Comparison of ENCODE assay signal across 27 cellular contexts in the genomic region with DNA sequence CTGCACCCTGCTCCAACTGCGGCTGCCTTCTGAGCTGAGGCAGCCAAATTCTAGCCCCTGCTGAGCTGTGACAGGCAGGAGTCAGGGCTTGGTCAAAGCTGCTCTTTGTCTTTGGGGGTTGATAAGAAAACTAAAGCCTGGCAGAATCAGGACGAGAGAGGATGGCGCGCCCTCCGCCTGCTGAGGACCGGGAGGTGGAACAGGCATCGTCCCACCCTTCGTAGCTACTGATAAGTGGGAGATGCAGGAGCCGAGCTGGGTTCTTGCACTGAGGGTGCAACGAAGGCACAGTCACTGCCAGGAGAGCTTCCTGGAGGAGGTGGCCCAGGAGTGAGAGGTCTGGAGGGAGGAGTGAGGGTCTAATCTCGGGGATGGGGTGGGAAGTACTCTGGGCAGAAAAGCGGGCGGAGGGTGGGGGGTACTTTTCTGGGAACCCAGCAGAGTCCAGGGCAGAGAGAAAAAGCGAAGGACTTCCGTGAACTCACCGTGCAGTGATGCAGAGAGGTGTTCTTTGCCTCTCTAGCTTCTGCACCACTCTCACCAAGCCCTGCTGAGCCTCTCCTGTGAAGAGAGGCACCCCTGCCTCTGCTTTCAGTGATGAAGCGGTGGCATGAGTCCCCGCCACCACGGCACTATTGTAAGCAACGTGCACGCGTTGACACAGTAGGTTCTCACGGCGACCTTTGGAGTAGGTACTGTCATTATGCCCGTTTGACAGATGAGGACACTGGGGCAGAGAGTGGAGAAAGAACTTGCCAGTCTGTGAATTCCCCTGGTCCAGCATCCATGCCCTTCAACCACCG.
"Had no signal": no experiment of that assay in that cellular context is flagged by ENCODE, and none has a peak within 500 bp of the region (broad histone marks: within the 10 kb centered on the region; RNA-seq: fewer than 3 reads in every experiment).

No MANE protein-coding gene starts in this region.

- H3K79me2 ChIP-seq: hepatocyte, parathyroid adenoma had no signal

- H3K4me3 ChIP-seq: cardiac muscle cell, hepatocyte, left ventricle myocardium inferior, sigmoid colon, smooth muscle cell, testis, vagina had no signal

- ATAC-seq: activated T-cell treated with anti-CD3 and anti-CD28 coated beads, Interleukin-2, amount 50 U/mL, for 72 hours; foreskin keratinocyte; naive thymus-derived CD8-positive, alpha-beta T cell; stimulated activated memory B cell treated with anti-CD40 and anti-IgM and Interleukin-4, amounts not matched to agents 10 μg/mL and 1 μg/mL and 100 μg/mL, for 72 hours had no signal

- H3K27ac ChIP-seq: cardiac muscle cell, foreskin keratinocyte, hepatocyte, left ventricle myocardium inferior, parathyroid adenoma, sigmoid colon, testis, vagina had no signal

- H3K27ac Mint-ChIP-seq: activated CD4-positive, alpha-beta memory T cell treated with anti-CD3 and anti-CD28 coated beads for 36 hours; activated naive CD4-positive, alpha-beta T cell treated with anti-CD3 and anti-CD28 coated beads, Interleukin-2, amount 10 ng/mL, durations not matched to agents 7 days and 5 days; activated T-cell treated with anti-CD3 and anti-CD28 coated beads, Interleukin-2, amount 50 U/mL, for 72 hours; dendritic cell treated with granulocyte-macrophage colony-stimulating factor and Interleukin-4, amounts not matched to agents 40 ng/mL and 50 ng/mL, for 4 days; mesothelial cell of epicardium; stimulated activated memory B cell treated with anti-CD40 and anti-IgM and Interleukin-4, amounts not matched to agents 10 μg/mL and 1 μg/mL and 100 μg/mL, for 72 hours; T-helper 1 cell treated with Interleukin-12 subunit alpha and Interleukin-12 subunit beta and Interleukin-4 antibody, amounts not matched to agents 30 μg/mL and 1 μg/mL, for 36 hours had no signal

- DNase-seq: activated CD4-positive, alpha-beta memory T cell treated with anti-CD3 and anti-CD28 coated beads for 36 hours; activated CD4-positive, alpha-beta T cell treated with anti-CD3 and anti-CD28 coated beads for 4 hours; activated CD4-positive, CD25-positive, alpha-beta regulatory T cell; activated effector memory CD4-positive, alpha-beta T cell treated with anti-CD3 and anti-CD28 coated beads, Interleukin-2, amount 50 U/mL, for 16 hours; activated naive CD4-positive, alpha-beta T cell treated with anti-CD3 and anti-CD28 coated beads, Interleukin-2, amount 10 ng/mL, durations not matched to agents 7 days and 5 days; activated T-cell treated with anti-CD3 and anti-CD28 coated beads, Interleukin-2, amount 50 U/mL, for 72 hours; amygdala; effector CD8-positive, alpha-beta T cell; foreskin keratinocyte; immature natural killer cell; left ventricle myocardium inferior; mammary epithelial cell; naive thymus-derived CD8-positive, alpha-beta T cell; sigmoid colon; stimulated activated CD4-positive, alpha-beta T cell treated with anti-CD3 and anti-CD28 coated beads, Interleukin-15, amount 100 ng/mL, for 24 hours; T1000; testis had no signal

- H3K9ac ChIP-seq: parathyroid adenoma had no signal

- H3K4me1 Mint-ChIP-seq: activated naive CD4-positive, alpha-beta T cell treated with anti-CD3 and anti-CD28 coated beads, Interleukin-2, amount 10 ng/mL, durations not matched to agents 7 days and 5 days; immature natural killer cell; mesothelial cell of epicardium; naive thymus-derived CD8-positive, alpha-beta T cell; stimulated activated memory B cell treated with anti-CD40 and anti-IgM and Interleukin-4, amounts not matched to agents 10 μg/mL and 1 μg/mL and 100 μg/mL, for 72 hours had no signal

- H3K9me3 Mint-ChIP-seq: activated CD4-positive, alpha-beta memory T cell treated with anti-CD3 and anti-CD28 coated beads for 36 hours; activated naive CD4-positive, alpha-beta T cell treated with anti-CD3 and anti-CD28 coated beads, Interleukin-2, amount 10 ng/mL, durations not matched to agents 7 days and 5 days; activated T-cell treated with anti-CD3 and anti-CD28 coated beads, Interleukin-2, amount 50 U/mL, for 72 hours; dendritic cell treated with granulocyte-macrophage colony-stimulating factor and Interleukin-4, amounts not matched to agents 40 ng/mL and 50 ng/mL, for 4 days; immature natural killer cell; mesothelial cell of epicardium; naive thymus-derived CD8-positive, alpha-beta T cell; stimulated activated memory B cell treated with anti-CD40 and anti-IgM and Interleukin-4, amounts not matched to agents 10 μg/mL and 1 μg/mL and 100 μg/mL, for 72 hours; T-helper 1 cell treated with Interleukin-12 subunit alpha and Interleukin-12 subunit beta and Interleukin-4 antibody, amounts not matched to agents 30 μg/mL and 1 μg/mL, for 36 hours; type B pancreatic cell had no signal

- H3K27me3 ChIP-seq: cardiac muscle cell, hepatocyte, sigmoid colon, testis, vagina had no signal

- H3K36me3 ChIP-seq: cardiac muscle cell, left ventricle myocardium inferior, sigmoid colon, vagina had no signal

- H3K36me3 Mint-ChIP-seq: activated CD4-positive, alpha-beta memory T cell treated with anti-CD3 and anti-CD28 coated beads for 36 hours; activated naive CD4-positive, alpha-beta T cell treated with anti-CD3 and anti-CD28 coated beads, Interleukin-2, amount 10 ng/mL, durations not matched to agents 7 days and 5 days; immature natural killer cell; mesothelial cell of epicardium; naive thymus-derived CD8-positive, alpha-beta T cell; stimulated activated memory B cell treated with anti-CD40 and anti-IgM and Interleukin-4, amounts not matched to agents 10 μg/mL and 1 μg/mL and 100 μg/mL, for 72 hours; type B pancreatic cell had no signal

- H3K4me2 ChIP-seq: hepatocyte, smooth muscle cell had no signal

- H3K9me3 ChIP-seq: left ventricle myocardium inferior, sigmoid colon, testis, vagina had no signal

- H3K4me1 ChIP-seq: foreskin keratinocyte, parathyroid adenoma had no signal

- H2AFZ ChIP-seq: hepatocyte, parathyroid adenoma had no signal

- H3K4me3 Mint-ChIP-seq: activated CD4-positive, alpha-beta memory T cell treated with anti-CD3 and anti-CD28 coated beads for 36 hours; activated naive CD4-positive, alpha-beta T cell treated with anti-CD3 and anti-CD28 coated beads, Interleukin-2, amount 10 ng/mL, durations not matched to agents 7 days and 5 days; activated T-cell treated with anti-CD3 and anti-CD28 coated beads, Interleukin-2, amount 50 U/mL, for 72 hours; dendritic cell treated with granulocyte-macrophage colony-stimulating factor and Interleukin-4, amounts not matched to agents 40 ng/mL and 50 ng/mL, for 4 days; immature natural killer cell; mesothelial cell of epicardium; naive thymus-derived CD8-positive, alpha-beta T cell; stimulated activated memory B cell treated with anti-CD40 and anti-IgM and Interleukin-4, amounts not matched to agents 10 μg/mL and 1 μg/mL and 100 μg/mL, for 72 hours; T-helper 1 cell treated with Interleukin-12 subunit alpha and Interleukin-12 subunit beta and Interleukin-4 antibody, amounts not matched to agents 30 μg/mL and 1 μg/mL, for 36 hours; type B pancreatic cell had no signal
